In the genomic region with DNA sequence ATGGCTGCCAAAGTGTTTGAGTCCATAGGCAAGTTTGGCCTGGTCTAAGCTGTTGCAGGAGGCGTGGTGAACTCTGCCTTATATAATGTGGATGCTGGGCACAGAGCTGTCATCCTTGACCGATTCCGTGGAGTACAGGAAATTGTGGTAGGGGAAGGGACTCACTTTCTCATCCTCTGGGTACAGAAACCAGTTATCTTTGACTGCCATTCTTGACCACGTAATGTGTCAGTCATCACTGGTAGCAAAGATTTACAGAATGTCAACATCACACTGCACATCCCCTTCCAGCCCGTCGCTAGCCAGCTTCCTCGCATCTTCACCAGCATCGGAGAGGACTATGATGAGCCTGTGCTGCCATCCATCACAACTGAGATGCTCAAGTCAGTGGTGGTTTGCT, we compare ENCODE assay signal across 1 cellular context.
A peak's percentile ranks its signal among the peaks of the same experiment; 100 is the strongest.
TF ChIP-seq lines count a peak whose summit lies in the region.

No MANE protein-coding gene starts in this region.

TF ChIP-seq in K562, 482 proteins besides CTCF, POLR2A, EP300 and RAD21 (continued from another document and continues in another):
- TF ChIP-seq, protein P1, sequence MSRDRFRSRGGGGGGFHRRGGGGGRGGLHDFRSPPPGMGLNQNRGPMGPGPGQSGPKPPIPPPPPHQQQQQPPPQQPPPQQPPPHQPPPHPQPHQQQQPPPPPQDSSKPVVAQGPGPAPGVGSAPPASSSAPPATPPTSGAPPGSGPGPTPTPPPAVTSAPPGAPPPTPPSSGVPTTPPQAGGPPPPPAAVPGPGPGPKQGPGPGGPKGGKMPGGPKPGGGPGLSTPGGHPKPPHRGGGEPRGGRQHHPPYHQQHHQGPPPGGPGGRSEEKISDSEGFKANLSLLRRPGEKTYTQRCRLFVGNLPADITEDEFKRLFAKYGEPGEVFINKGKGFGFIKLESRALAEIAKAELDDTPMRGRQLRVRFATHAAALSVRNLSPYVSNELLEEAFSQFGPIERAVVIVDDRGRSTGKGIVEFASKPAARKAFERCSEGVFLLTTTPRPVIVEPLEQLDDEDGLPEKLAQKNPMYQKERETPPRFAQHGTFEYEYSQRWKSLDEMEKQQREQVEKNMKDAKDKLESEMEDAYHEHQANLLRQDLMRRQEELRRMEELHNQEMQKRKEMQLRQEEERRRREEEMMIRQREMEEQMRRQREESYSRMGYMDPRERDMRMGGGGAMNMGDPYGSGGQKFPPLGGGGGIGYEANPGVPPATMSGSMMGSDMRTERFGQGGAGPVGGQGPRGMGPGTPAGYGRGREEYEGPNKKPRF (IDR thresholded peaks at IDR 0.05; ENCODE audit: low read depth, low read length), result no peak
- no peak for TF ChIP-seq TOE1 (IDR thresholded peaks at IDR 0.05; ENCODE audit: borderline replicate concordance)
- no peak for TF ChIP-seq TOE1 (CRISPR knock-in tag; IDR thresholded peaks at IDR 0.05; ENCODE audit: borderline replicate concordance, low read depth)
- TF ChIP-seq XRCC5 (IDR thresholded peaks at IDR 0.05; ENCODE audit: low read depth, low read length), result no peak
- TF ChIP-seq TAL1 (IDR thresholded peaks at IDR 0.05), result peak; percentile 30; the same call in 1 of the 2 replicates
- no peak for TF ChIP-seq SMARCA4 (IDR thresholded peaks at IDR 0.05)
- no peak for TF ChIP-seq ZNF274 (IDR thresholded peaks at IDR 0.05; ENCODE audit: borderline replicate concordance, low read depth, low read length)
- TF ChIP-seq KDM2B (CRISPR knock-in tag; IDR thresholded peaks at IDR 0.05), result no peak
- peak; percentile 41; the same call in 1 of the 2 replicates for TF ChIP-seq JUND (IDR thresholded peaks at IDR 0.05; ENCODE audit: borderline replicate concordance, low read depth, low read length)
- peak; percentile 40; the same call in 1 of the 3 replicates for TF ChIP-seq JUND (tag; IDR thresholded peaks at IDR 0.05; ENCODE audit: borderline replicate concordance, low read depth, low read length)
- no peak for TF ChIP-seq CCAR2 (IDR thresholded peaks at IDR 0.05; ENCODE audit: low read depth, low read length)
- no peak for TF ChIP-seq HNRNPL (IDR thresholded peaks at IDR 0.05; ENCODE audit: low read depth, low read length)
- no peak for TF ChIP-seq CHAMP1 (IDR thresholded peaks at IDR 0.05)
- TF ChIP-seq SMARCA5 (IDR thresholded peaks at IDR 0.05), result no peak
- no peak for TF ChIP-seq RHOXF2B (CRISPR knock-in tag; conservative IDR thresholded peaks at IDR 0.05)
- no peak for TF ChIP-seq MXI1 (IDR thresholded peaks at IDR 0.05; ENCODE audit: low read depth, low read length)
- TF ChIP-seq CEBPB (tag; IDR thresholded peaks at IDR 0.05), result no peak
- no peak for TF ChIP-seq SMAD1 (IDR thresholded peaks at IDR 0.05; ENCODE audit: low read depth, low read length, partially characterized antibody)
- TF ChIP-seq EWSR1 (IDR thresholded peaks at IDR 0.05; ENCODE audit: borderline replicate concordance, low read depth, partially characterized antibody), result no peak
- TF ChIP-seq ZNF668 (CRISPR knock-in tag; IDR thresholded peaks at IDR 0.05), result no peak
- no peak for TF ChIP-seq ZMIZ1 (IDR thresholded peaks at IDR 0.05; ENCODE audit: low read depth in 2 of 2, low read length in 2 of 2)
- TF ChIP-seq PTTG1 (tag; IDR thresholded peaks at IDR 0.05; ENCODE audit: low read depth), result no peak
- peak in 1 of 2 experiments; percentile 93; a peak in 2 of 4 replicates for TF ChIP-seq RCOR1 (IDR thresholded peaks at IDR 0.05; ENCODE audit: borderline replicate concordance in 1 of 2, low read depth in 2 of 2, low read length in 2 of 2)
- TF ChIP-seq ZNF507 (tag; conservative IDR thresholded peaks at IDR 0.05), result no peak
- TF ChIP-seq, protein P2, sequence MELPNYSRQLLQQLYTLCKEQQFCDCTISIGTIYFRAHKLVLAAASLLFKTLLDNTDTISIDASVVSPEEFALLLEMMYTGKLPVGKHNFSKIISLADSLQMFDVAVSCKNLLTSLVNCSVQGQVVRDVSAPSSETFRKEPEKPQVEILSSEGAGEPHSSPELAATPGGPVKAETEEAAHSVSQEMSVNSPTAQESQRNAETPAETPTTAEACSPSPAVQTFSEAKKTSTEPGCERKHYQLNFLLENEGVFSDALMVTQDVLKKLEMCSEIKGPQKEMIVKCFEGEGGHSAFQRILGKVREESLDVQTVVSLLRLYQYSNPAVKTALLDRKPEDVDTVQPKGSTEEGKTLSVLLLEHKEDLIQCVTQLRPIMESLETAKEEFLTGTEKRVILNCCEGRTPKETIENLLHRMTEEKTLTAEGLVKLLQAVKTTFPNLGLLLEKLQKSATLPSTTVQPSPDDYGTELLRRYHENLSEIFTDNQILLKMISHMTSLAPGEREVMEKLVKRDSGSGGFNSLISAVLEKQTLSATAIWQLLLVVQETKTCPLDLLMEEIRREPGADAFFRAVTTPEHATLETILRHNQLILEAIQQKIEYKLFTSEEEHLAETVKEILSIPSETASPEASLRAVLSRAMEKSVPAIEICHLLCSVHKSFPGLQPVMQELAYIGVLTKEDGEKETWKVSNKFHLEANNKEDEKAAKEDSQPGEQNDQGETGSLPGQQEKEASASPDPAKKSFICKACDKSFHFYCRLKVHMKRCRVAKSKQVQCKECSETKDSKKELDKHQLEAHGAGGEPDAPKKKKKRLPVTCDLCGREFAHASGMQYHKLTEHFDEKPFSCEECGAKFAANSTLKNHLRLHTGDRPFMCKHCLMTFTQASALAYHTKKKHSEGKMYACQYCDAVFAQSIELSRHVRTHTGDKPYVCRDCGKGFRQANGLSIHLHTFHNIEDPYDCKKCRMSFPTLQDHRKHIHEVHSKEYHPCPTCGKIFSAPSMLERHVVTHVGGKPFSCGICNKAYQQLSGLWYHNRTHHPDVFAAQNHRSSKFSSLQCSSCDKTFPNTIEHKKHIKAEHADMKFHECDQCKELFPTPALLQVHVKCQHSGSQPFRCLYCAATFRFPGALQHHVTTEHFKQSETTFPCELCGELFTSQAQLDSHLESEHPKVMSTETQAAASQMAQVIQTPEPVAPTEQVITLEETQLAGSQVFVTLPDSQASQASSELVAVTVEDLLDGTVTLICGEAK (IDR thresholded peaks at IDR 0.05), result no peak
- TF ChIP-seq, protein P2 (CRISPR knock-in tag; IDR thresholded peaks at IDR 0.05), result no peak
- no peak for TF ChIP-seq PHF21A (IDR thresholded peaks at IDR 0.05; ENCODE audit: borderline replicate concordance, low read depth)
- no peak for TF ChIP-seq POLR2AphosphoS2 (IDR thresholded peaks at IDR 0.05; ENCODE audit: low read length)
- TF ChIP-seq E2F1 (CRISPR knock-in tag; IDR thresholded peaks at IDR 0.05), result no peak
- TF ChIP-seq ZNF512 (tag; IDR thresholded peaks at IDR 0.05), result no peak
- TF ChIP-seq, protein P3, sequence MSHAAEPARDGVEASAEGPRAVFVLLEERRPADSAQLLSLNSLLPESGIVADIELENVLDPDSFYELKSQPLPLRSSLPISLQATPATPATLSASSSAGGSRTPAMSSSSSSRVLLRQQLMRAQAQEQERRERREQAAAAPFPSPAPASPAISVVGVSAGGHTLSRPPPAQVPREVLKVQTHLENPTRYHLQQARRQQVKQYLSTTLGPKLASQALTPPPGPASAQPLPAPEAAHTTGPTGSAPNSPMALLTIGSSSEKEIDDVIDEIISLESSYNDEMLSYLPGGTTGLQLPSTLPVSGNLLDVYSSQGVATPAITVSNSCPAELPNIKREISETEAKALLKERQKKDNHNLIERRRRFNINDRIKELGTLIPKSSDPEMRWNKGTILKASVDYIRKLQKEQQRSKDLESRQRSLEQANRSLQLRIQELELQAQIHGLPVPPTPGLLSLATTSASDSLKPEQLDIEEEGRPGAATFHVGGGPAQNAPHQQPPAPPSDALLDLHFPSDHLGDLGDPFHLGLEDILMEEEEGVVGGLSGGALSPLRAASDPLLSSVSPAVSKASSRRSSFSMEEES (CRISPR knock-in tag; IDR thresholded peaks at IDR 0.05), result no peak
- TF ChIP-seq CBFA2T2 (conservative IDR thresholded peaks at IDR 0.05), result 0 out of 2 replicates have a peak, but pooled peaks have one; percentile 28
